In genomic region chr6:74177496-74177895, GRCh38 we compare ENCODE assay signal across 15 cellular contexts.
A peak's percentile ranks its signal among the peaks of the same experiment; 100 is the strongest.
DNase-seq lines count a peak whose midpoint lies in the region; ATAC-seq and TF ChIP-seq lines count a peak whose summit lies in the region.
"Had no signal": no experiment of that assay in that cellular context is flagged by ENCODE, and none has a peak within 500 bp of the region (broad histone marks: within the 10 kb centered on the region; RNA-seq: fewer than 3 reads in every experiment).

No MANE protein-coding gene starts in this region.

- no peak for TF ChIP-seq POLR2A in IMR-90 (IDR thresholded peaks at IDR 0.05; ENCODE audit: low read depth, low read length)
- no peak for TF ChIP-seq POLR2A in transverse colon (IDR thresholded peaks at IDR 0.05)

- no peak overlapping the region for H3K27ac Mint-ChIP-seq in effector memory CD8-positive, alpha-beta T cell
- H3K27ac Mint-ChIP-seq: CD14-positive monocyte; CD4-positive, alpha-beta memory T cell had no signal

- H3K23ac ChIP-seq in IMR-90 (ENCODE audit: low read depth, low read length): no peak overlapping the region
- H3K23ac ChIP-seq in mesenchymal stem cell (ENCODE audit: low read length in 2 of 2): no peak overlapping the region

- H3K4ac ChIP-seq in IMR-90 (ENCODE audit: low read depth, low read length) (peak overlapping the region; percentile 24), mesenchymal stem cell (ENCODE audit: low read depth in 1 of 2, low read length in 2 of 2) (no peak overlapping the region)

- WGBS in IMR-90 (ENCODE audit: extremely low coverage in 2 of 2, insufficient read length in 1 of 2), 2 experiments: no CpG with 5 or more reads among the region's 4 CpGs
- WGBS in mesenchymal stem cell: 84% methylated on average over 2 of the region's 4 CpGs
- 74% methylated on average over 3 to 4 of the region's 4 CpGs for WGBS in transverse colon (ENCODE audit: low coverage in 1 of 2), 2 donors

- H3K9me3 Mint-ChIP-seq in effector memory CD8-positive, alpha-beta T cell: peaks cover 0 to 2% of the 10 kb centered on the region in 2 donors

- no peak for TF ChIP-seq RAD21 in IMR-90 (IDR thresholded peaks at IDR 0.05; ENCODE audit: low read length)

- H3K27me3 ChIP-seq in IMR-90 (ENCODE audit: control insufficient read depth, insufficient read depth, low read length) (no peaks in the 10 kb centered on the region), mesenchymal stem cell (ENCODE audit: control insufficient read depth in 1 of 2, insufficient read depth in 1 of 2, low read length in 2 of 2) (no peaks in the 10 kb centered on the region), osteoblast (ENCODE audit: insufficient read depth, low read length) (no peaks in the 10 kb centered on the region), transverse colon (no peaks in the 10 kb centered on the region), right atrium auricular region (no peaks in the 10 kb centered on the region)
- H3K27me3 ChIP-seq: BLaER1 had no signal

- peak; percentile 64 for DNase-seq in IMR-90
- peak; percentile 27 for DNase-seq in mesenchymal stem cell
- peak; percentile 9 for DNase-seq in osteoblast (ENCODE audit: insufficient read length, low spot score, missing footprints)
- DNase-seq in effector memory CD8-positive, alpha-beta T cell: no peak
- DNase-seq in transverse colon: no peak
- no peak for DNase-seq in right atrium auricular region (ENCODE audit: low spot score)
- no peak for DNase-seq in ureter (ENCODE audit: low spot score)
- DNase-seq: ACHN; CD4-positive, alpha-beta memory T cell; DMS153; DMS79; GF-D8 had no signal

- in situ Hi-C loops in IMR-90 (cut with MboI; ENCODE audit: low sequenced_read_pairs) (no loop called here), transverse colon (cut with MboI; ENCODE audit: low pct_ligation_motif_present in 1 of 4, low pct_unique_long_range_greater_than_20kb in 1 of 4, low sequenced_read_pairs in 3 of 4) (no loop called here)

- H4K20me1 ChIP-seq in IMR-90 (ENCODE audit: insufficient read depth, low read length) (no peaks in the 10 kb centered on the region), osteoblast (ENCODE audit: insufficient read depth, low read length) (no peaks in the 10 kb centered on the region)
- H4K20me1 ChIP-seq: BLaER1 had no signal

- H3K9me1 ChIP-seq in IMR-90 (ENCODE audit: insufficient read depth, low read length): peaks cover 3% of the 10 kb centered on the region; the same call in 1 of the 2 replicates

- H2AK5ac ChIP-seq in IMR-90 (ENCODE audit: low read depth, low read length) (no peak overlapping the region), mesenchymal stem cell (ENCODE audit: low read length, severe bottlenecking) (no peak overlapping the region)

- H3K14ac ChIP-seq in IMR-90 (replicated peaks; ENCODE audit: low read depth, low read length) (no peak overlapping the region), mesenchymal stem cell (ENCODE audit: low read length in 2 of 2) (no peak overlapping the region)

- H2AFZ ChIP-seq in IMR-90 (replicated peaks; ENCODE audit: low read length, poor library complexity) (no peak overlapping the region), mesenchymal stem cell (ENCODE audit: low read depth, low read length) (no peak overlapping the region), osteoblast (ENCODE audit: low read length) (no peak overlapping the region)

- H3K4me3 Mint-ChIP-seq in effector memory CD8-positive, alpha-beta T cell: no peak overlapping the region
- H3K4me3 Mint-ChIP-seq: CD14-positive monocyte; CD4-positive, alpha-beta memory T cell had no signal

- H3K36me3 Mint-ChIP-seq in effector memory CD8-positive, alpha-beta T cell (ENCODE audit: insufficient read depth): no peaks in the 10 kb centered on the region
- H3K36me3 Mint-ChIP-seq: CD14-positive monocyte; CD4-positive, alpha-beta memory T cell had no signal

- CTCF ChIA-PET in IMR-90 (lab: Yijun Ruan, JAX): no interaction called here

- H2BK12ac ChIP-seq in mesenchymal stem cell (ENCODE audit: low read length in 2 of 2): no peak overlapping the region

- H3K9me3 ChIP-seq in IMR-90 (ENCODE audit: control insufficient read depth, insufficient read depth, low read length) (no peaks in the 10 kb centered on the region), mesenchymal stem cell (ENCODE audit: control insufficient read depth, low read length) (no peaks in the 10 kb centered on the region), osteoblast (ENCODE audit: low read depth, low read length) (no peaks in the 10 kb centered on the region), transverse colon (no peaks in the 10 kb centered on the region), right atrium auricular region (no peaks in the 10 kb centered on the region)
- H3K9me3 ChIP-seq: BLaER1, HAP-1 had no signal

- H2AK9ac ChIP-seq in IMR-90 (replicated peaks; ENCODE audit: low read depth, low read length, poor library complexity): no peak overlapping the region

- no TSS peak for BruUV-seq in IMR-90 (replicated peaks; lab: Mats Ljungman, UMichigan)

- no peak overlapping the region for H3K4me2 ChIP-seq in IMR-90 (ENCODE audit: low read depth, low read length)
- no peak overlapping the region for H3K4me2 ChIP-seq in mesenchymal stem cell (ENCODE audit: low read length, poor library complexity, severe bottlenecking)
- H3K4me2 ChIP-seq in osteoblast (ENCODE audit: insufficient read depth, low read length): no peak overlapping the region
- H3K4me2 ChIP-seq: BLaER1 had no signal

- H4K5ac ChIP-seq in IMR-90 (ENCODE audit: low read depth, low read length): no peak overlapping the region

- H3K27ac ChIP-seq in IMR-90 (ENCODE audit: insufficient read depth, low read length): no peak overlapping the region
- H3K27ac ChIP-seq in mesenchymal stem cell (ENCODE audit: low read length, poor library complexity, severe bottlenecking): no peak overlapping the region
- H3K27ac ChIP-seq in osteoblast (ENCODE audit: low read depth, low read length): no peak overlapping the region
- no peak overlapping the region for H3K27ac ChIP-seq in transverse colon
- no peak overlapping the region for H3K27ac ChIP-seq in right atrium auricular region
- H3K27ac ChIP-seq: BLaER1 had no signal

- dilution Hi-C loops in IMR-90 (cut with HindIII; ENCODE audit: low sequenced_read_pairs, unreplicated experiment): no loop called here

- H3K18ac ChIP-seq in IMR-90 (ENCODE audit: low read depth, low read length) (peak overlapping the region; percentile 9; the same call in 1 of the 2 replicates), mesenchymal stem cell (ENCODE audit: low read depth in 1 of 2, low read length in 2 of 2) (no peak overlapping the region)

- POLR2A ChIA-PET in IMR-90 (lab: Charles Lee; ENCODE audit: unreplicated experiment): no interaction called here

- no peaks in the 10 kb centered on the region for H3K79me2 ChIP-seq in osteoblast (ENCODE audit: insufficient read depth, low read length)

- peak overlapping the region in 1 of 2 experiments; percentile 53; a peak in 2 of 4 replicates for H4K8ac ChIP-seq in IMR-90 (ENCODE audit: low read depth in 2 of 2, low read length in 2 of 2)
- no peak overlapping the region for H4K8ac ChIP-seq in mesenchymal stem cell (ENCODE audit: low read length)

- TF ChIP-seq CTCF in IMR-90 (conservative IDR thresholded peaks at IDR 0.05; ENCODE audit: low read depth, low read length) (no peak), osteoblast (IDR thresholded peaks at IDR 0.05; ENCODE audit: extremely low read depth, low read depth, low read length) (no peak), transverse colon (IDR thresholded peaks at IDR 0.05) (no peak), right atrium auricular region (IDR thresholded peaks at IDR 0.05) (no peak)

- no peak for TF ChIP-seq EP300 in transverse colon (IDR thresholded peaks at IDR 0.05; ENCODE audit: low read depth)

- ATAC-seq in IMR-90 (ENCODE audit: low read depth): no peak
- ATAC-seq in effector memory CD8-positive, alpha-beta T cell (replicated peaks): no peak

- H3K27me3 Mint-ChIP-seq in effector memory CD8-positive, alpha-beta T cell: no peaks in the 10 kb centered on the region
- H3K27me3 Mint-ChIP-seq: CD4-positive, alpha-beta memory T cell had no signal

- no peak overlapping the region for H2BK20ac ChIP-seq in IMR-90 (ENCODE audit: low read depth, low read length)

- H3K79me1 ChIP-seq in IMR-90 (ENCODE audit: low read depth in 1 of 2, low read length in 2 of 2) (no peaks in the 10 kb centered on the region), mesenchymal stem cell (replicated peaks; ENCODE audit: low read length, poor library complexity, severe bottlenecking) (no peaks in the 10 kb centered on the region)

- H3K56ac ChIP-seq in IMR-90 (ENCODE audit: extremely low read depth, insufficient read depth, low read length): no peak overlapping the region

- H3K4me3 ChIP-seq in IMR-90 (ENCODE audit: insufficient read depth, low read depth, low read length) (no peak overlapping the region), mesenchymal stem cell (ENCODE audit: insufficient read depth in 1 of 2, low read depth in 1 of 2, low read length in 2 of 2) (no peak overlapping the region), osteoblast (ENCODE audit: insufficient read depth, low read length) (no peak overlapping the region), transverse colon (no peak overlapping the region), right atrium auricular region (no peak overlapping the region)
- H3K4me3 ChIP-seq: BLaER1, HAP-1 had no signal

- H4K91ac ChIP-seq in IMR-90 (ENCODE audit: insufficient read depth, low read depth, low read length): peak overlapping the region; percentile 26; the same call in 1 of the 2 replicates
- H4K91ac ChIP-seq in mesenchymal stem cell (ENCODE audit: low read length): no peak overlapping the region

- H2BK15ac ChIP-seq in IMR-90 (ENCODE audit: low read depth, low read length) (peak overlapping the region; percentile 15; the same call in 1 of the 3 replicates), mesenchymal stem cell (ENCODE audit: low read depth, poor library complexity, severe bottlenecking) (peak overlapping the region; percentile 41)

- H3K36me3 ChIP-seq in IMR-90 (ENCODE audit: control insufficient read depth, insufficient read depth, low read length) (no peaks in the 10 kb centered on the region), mesenchymal stem cell (ENCODE audit: control insufficient read depth in 1 of 2, insufficient read depth in 2 of 2, low read depth in 1 of 2, low read length in 2 of 2) (no peaks in the 10 kb centered on the region), osteoblast (ENCODE audit: insufficient read depth, low read length) (no peaks in the 10 kb centered on the region), transverse colon (no peaks in the 10 kb centered on the region), right atrium auricular region (no peaks in the 10 kb centered on the region)
- H3K36me3 ChIP-seq: BLaER1, HAP-1 had no signal

- peak overlapping the region; percentile 62 for H2BK5ac ChIP-seq in IMR-90 (ENCODE audit: low read depth, low read length, poor library complexity, severe bottlenecking)
- no peak overlapping the region for H2BK5ac ChIP-seq in mesenchymal stem cell (ENCODE audit: low read depth, low read length, poor library complexity, severe bottlenecking)

- H3K4me1 Mint-ChIP-seq in effector memory CD8-positive, alpha-beta T cell (ENCODE audit: low read depth in 2 of 2): no peaks in the 10 kb centered on the region
- H3K4me1 Mint-ChIP-seq: CD14-positive monocyte; CD4-positive, alpha-beta memory T cell had no signal

- H3K4me1 ChIP-seq in IMR-90 (ENCODE audit: control insufficient read depth, insufficient read depth, low read length) (0 out of 2 replicates have a peak, but pooled peaks cover 2% of the 10 kb centered on the region), mesenchymal stem cell (ENCODE audit: control insufficient read depth, insufficient read depth, low read depth, low read length) (peaks cover 2% of the 10 kb centered on the region), osteoblast (ENCODE audit: insufficient read depth, low read length) (no peaks in the 10 kb centered on the region), transverse colon (no peaks in the 10 kb centered on the region), right atrium auricular region (no peaks in the 10 kb centered on the region)
- H3K4me1 ChIP-seq: BLaER1, HAP-1 had no signal

- H2BK120ac ChIP-seq in IMR-90 (ENCODE audit: low read depth, low read length) (peak overlapping the region; percentile 38; the same call in 1 of the 2 replicates), mesenchymal stem cell (ENCODE audit: low read depth, low read length) (no peak overlapping the region)

- intact Hi-C loops in IMR-90 (cut with micrococcal nuclease) (no loop called here), transverse colon (cut with DNase I; ENCODE audit: low total_unique reads) (no loop called here)

- no peak overlapping the region for H3K9ac ChIP-seq in IMR-90 (ENCODE audit: low read depth, low read length)
- no peak overlapping the region for H3K9ac ChIP-seq in mesenchymal stem cell (ENCODE audit: low read length)
- H3K9ac ChIP-seq: BLaER1 had no signal

Comparison
In these comparisons a context has a peak if more than half of its experiments do, and no peak if none do; other contexts are left out.
1. DNase-seq: peak in IMR-90 (single experiment), mesenchymal stem cell (single experiment) and osteoblast (single experiment); none in effector memory CD8-positive, alpha-beta T cell (0 of 3), transverse colon (single experiment), right atrium auricular region (single experiment) and ureter (single experiment).